In the genomic region with DNA sequence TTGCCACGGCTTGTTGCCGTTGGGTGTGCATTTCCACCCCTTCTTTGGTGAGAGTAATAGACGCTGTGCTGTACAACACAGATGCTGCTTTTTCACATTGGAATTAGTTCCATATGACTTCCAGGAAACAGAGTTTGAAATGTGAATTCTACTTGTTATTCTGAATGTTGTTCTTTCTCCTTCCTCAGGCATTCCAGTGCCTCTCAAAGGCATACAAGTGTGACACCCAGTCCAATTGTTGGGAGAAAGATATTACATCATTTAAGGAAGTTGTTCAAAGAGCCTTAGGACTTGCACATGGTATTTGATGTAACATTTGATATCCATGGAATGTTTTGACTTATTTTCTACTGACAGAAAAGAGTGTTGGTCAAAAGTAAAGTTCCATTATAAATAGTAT, we compare ENCODE assay signal across 21 cellular contexts.
DNase-seq lines count a peak whose midpoint lies in the region; ATAC-seq, FAIRE-seq and TF ChIP-seq lines count a peak whose summit lies in the region.
"Had no signal": no experiment of that assay in that cellular context is flagged by ENCODE, and none has a peak within 500 bp of the region (broad histone marks: within the 10 kb centered on the region; RNA-seq: fewer than 3 reads in every experiment).

No MANE protein-coding gene starts in this region.

- intact Hi-C loops in tibial artery (cut with DNase I; ENCODE audit: low total_unique reads): no loop called here

- H3K4me3 ChIP-seq in cardiac fibroblast (replicated peaks in 1 of 2; ENCODE audit: low read depth in 2 of 2, low read length in 2 of 2) (no peak overlapping the region), foreskin fibroblast (ENCODE audit: low read depth in 1 of 2, low read length in 2 of 2) (no peak overlapping the region), tibial artery (no peak overlapping the region)
- H3K4me3 ChIP-seq: dorsolateral prefrontal cortex, spleen, upper lobe of left lung had no signal

- no peak for FAIRE-seq in GM12891 (lab: Jason Lieb, UNC)

- H3K9me3 ChIP-seq in tibial artery: no peaks in the 10 kb centered on the region
- H3K9me3 ChIP-seq: neutrophil, spleen, upper lobe of left lung had no signal

- H3K27ac ChIP-seq in tibial artery: no peak overlapping the region
- H3K27ac ChIP-seq: dorsolateral prefrontal cortex, neutrophil, spleen, upper lobe of left lung had no signal

- H3K36me3 ChIP-seq in tibial artery: peaks cover 0 to 14% (median 12%) of the 10 kb centered on the region in 3 donors
- H3K36me3 ChIP-seq: neutrophil, upper lobe of left lung had no signal

- no peak for TF ChIP-seq POLR2A in GM12891 (IDR thresholded peaks at IDR 0.05; ENCODE audit: low read depth, low read length)

- DNase-seq in EL (peak; percentile 31), cardiac fibroblast (ENCODE audit: low read depth in 2 of 2) (peak; percentile 15 to 48), foreskin fibroblast (peak; percentile 30 to 78), renal cortical epithelial cell (ENCODE audit: low read depth) (peak; percentile 79), GM12891 (ENCODE audit: insufficient read length, low spot score) (no peak), cortex of kidney (lab: John Stamatoyannopoulos, UW) (no peak), tibial artery (no peak)
- DNase-seq: activated CD8-positive, alpha-beta memory T cell treated with anti-CD3 and anti-CD28 coated beads, Interleukin-2, amount 50 U/mL, for 4 hours; activated effector memory CD4-positive, alpha-beta T cell treated with Interleukin-2 at 50 U/mL for 16 hours; activated naive CD8-positive, alpha-beta T cell treated with anti-CD3 and anti-CD28 coated beads, Interleukin-2, amount 50 U/mL, for 24 hours; dorsolateral prefrontal cortex; NCI-H1436 treated with DMSO at 0.1 percent for 48 hours; NCI-H2171; NCI-H526 treated with DMSO at 0.1 percent for 48 hours; retina; spleen; stimulated activated CD4-positive, alpha-beta T cell treated with anti-CD3 and anti-CD28 coated beads, Interleukin-4, amount 100 ng/mL, for 24 hours; stimulated activated naive CD8-positive, alpha-beta T cell treated with anti-CD3 and anti-CD28 coated beads, Interleukin-15, amount 100 ng/mL, for 72 hours; upper lobe of left lung had no signal

- no peaks in the 10 kb centered on the region for H3K27me3 ChIP-seq in tibial artery
- H3K27me3 ChIP-seq: dorsolateral prefrontal cortex, neutrophil, spleen, upper lobe of left lung had no signal

- TF ChIP-seq CTCF in cardiac fibroblast (IDR thresholded peaks at IDR 0.05; ENCODE audit: low read depth, low read length) (no peak), foreskin fibroblast (IDR thresholded peaks at IDR 0.05; ENCODE audit: low read depth, low read length) (no peak), tibial artery (IDR thresholded peaks at IDR 0.05) (no peak)

- ATAC-seq in GM21786 (IDR thresholded peaks at IDR 0.05; ENCODE audit: unreplicated experiment): no peak
- ATAC-seq: activated naive CD8-positive, alpha-beta T cell treated with anti-CD3 and anti-CD28 coated beads, Interleukin-2, amount 50 U/mL, for 24 hours; stimulated activated naive CD8-positive, alpha-beta T cell treated with anti-CD3 and anti-CD28 coated beads, Interleukin-15, amount 100 ng/mL, for 72 hours had no signal

- no peaks in the 10 kb centered on the region for H3K4me1 ChIP-seq in tibial artery
- H3K4me1 ChIP-seq: spleen had no signal

TF ChIP-seq in GM12891, 5 proteins besides CTCF, POLR2A, EP300 and RAD21:
- TF ChIP-seq POLR2AphosphoS5 (IDR thresholded peaks at IDR 0.05; ENCODE audit: low read depth, low read length) (no peak), POU2F2 (IDR thresholded peaks at IDR 0.05; ENCODE audit: low read depth, low read length) (no peak), SPI1 (IDR thresholded peaks at IDR 0.05; ENCODE audit: low read depth, low read length) (no peak), PAX5 (IDR thresholded peaks at IDR 0.05; ENCODE audit: insufficient read depth, low read length, severe bottlenecking) (no peak), TAF1 (IDR thresholded peaks at IDR 0.05; ENCODE audit: low read depth, low read length) (no peak)

Comparison
In these comparisons a context has a peak if more than half of its experiments do, and no peak if none do; other contexts are left out.
1. DNase-seq: peak in EL (single experiment), cardiac fibroblast (2 of 2), foreskin fibroblast (2 of 2) and renal cortical epithelial cell (single experiment); none in GM12891 (single experiment), cortex of kidney (single experiment) and tibial artery (0 of 2).